In genomic region chr13:110910013-110910890, GRCh38 we compare ENCODE assay signal across 2 cellular contexts.
TF ChIP-seq lines count a peak whose summit lies in the region.

No MANE protein-coding gene starts in this region.

TF ChIP-seq in HEK293, 187 proteins besides CTCF, POLR2A, EP300 and RAD21 (continues in another document):
- no peak for TF ChIP-seq KLF1 (tag by site-specific recombination; IDR thresholded peaks at IDR 0.05)
- TF ChIP-seq ZNF768 (tag by site-specific recombination; IDR thresholded peaks at IDR 0.05) = no peak
- no peak for TF ChIP-seq KLF10 (tag by site-specific recombination; IDR thresholded peaks at IDR 0.05)
- TF ChIP-seq ZNF23 (tag by site-specific recombination; IDR thresholded peaks at IDR 0.05; ENCODE audit: borderline replicate concordance) = no peak
- no peak for TF ChIP-seq BCL11A (tag by site-specific recombination; IDR thresholded peaks at IDR 0.05; ENCODE audit: low read depth)
- TF ChIP-seq ZEB2 (tag by site-specific recombination; IDR thresholded peaks at IDR 0.05) = no peak
- TF ChIP-seq ZBTB17 (tag by site-specific recombination; IDR thresholded peaks at IDR 0.05) = no peak
- TF ChIP-seq, protein P1, sequence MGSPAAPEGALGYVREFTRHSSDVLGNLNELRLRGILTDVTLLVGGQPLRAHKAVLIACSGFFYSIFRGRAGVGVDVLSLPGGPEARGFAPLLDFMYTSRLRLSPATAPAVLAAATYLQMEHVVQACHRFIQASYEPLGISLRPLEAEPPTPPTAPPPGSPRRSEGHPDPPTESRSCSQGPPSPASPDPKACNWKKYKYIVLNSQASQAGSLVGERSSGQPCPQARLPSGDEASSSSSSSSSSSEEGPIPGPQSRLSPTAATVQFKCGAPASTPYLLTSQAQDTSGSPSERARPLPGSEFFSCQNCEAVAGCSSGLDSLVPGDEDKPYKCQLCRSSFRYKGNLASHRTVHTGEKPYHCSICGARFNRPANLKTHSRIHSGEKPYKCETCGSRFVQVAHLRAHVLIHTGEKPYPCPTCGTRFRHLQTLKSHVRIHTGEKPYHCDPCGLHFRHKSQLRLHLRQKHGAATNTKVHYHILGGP (tag by site-specific recombination; IDR thresholded peaks at IDR 0.05) = no peak
- TF ChIP-seq ZNF10 (tag by site-specific recombination; IDR thresholded peaks at IDR 0.05) = no peak
- no peak for TF ChIP-seq ZNF670 (tag by site-specific recombination; IDR thresholded peaks at IDR 0.05; ENCODE audit: low read depth)
- TF ChIP-seq PRDM2 (tag by site-specific recombination; IDR thresholded peaks at IDR 0.05; ENCODE audit: borderline replicate concordance) = no peak
- TF ChIP-seq ZNF140 (tag by site-specific recombination; IDR thresholded peaks at IDR 0.05) = no peak
- TF ChIP-seq ZNF571 (tag by site-specific recombination; IDR thresholded peaks at IDR 0.05) = no peak
- no peak for TF ChIP-seq ZNF274 (IDR thresholded peaks at IDR 0.05; ENCODE audit: low read length)
- no peak for TF ChIP-seq ZNF274 (tag by site-specific recombination; IDR thresholded peaks at IDR 0.05; ENCODE audit: borderline replicate concordance)
- peak; percentile 19; the same call in 1 of the 2 replicates for TF ChIP-seq IKZF3 (tag by site-specific recombination; IDR thresholded peaks at IDR 0.05)
- no peak for TF ChIP-seq ZNF114 (tag by site-specific recombination; IDR thresholded peaks at IDR 0.05)
- no peak for TF ChIP-seq ZNF785 (tag by site-specific recombination; IDR thresholded peaks at IDR 0.05)
- no peak for TF ChIP-seq ZNF624 (tag by site-specific recombination; IDR thresholded peaks at IDR 0.05)
- TF ChIP-seq, protein P2, sequence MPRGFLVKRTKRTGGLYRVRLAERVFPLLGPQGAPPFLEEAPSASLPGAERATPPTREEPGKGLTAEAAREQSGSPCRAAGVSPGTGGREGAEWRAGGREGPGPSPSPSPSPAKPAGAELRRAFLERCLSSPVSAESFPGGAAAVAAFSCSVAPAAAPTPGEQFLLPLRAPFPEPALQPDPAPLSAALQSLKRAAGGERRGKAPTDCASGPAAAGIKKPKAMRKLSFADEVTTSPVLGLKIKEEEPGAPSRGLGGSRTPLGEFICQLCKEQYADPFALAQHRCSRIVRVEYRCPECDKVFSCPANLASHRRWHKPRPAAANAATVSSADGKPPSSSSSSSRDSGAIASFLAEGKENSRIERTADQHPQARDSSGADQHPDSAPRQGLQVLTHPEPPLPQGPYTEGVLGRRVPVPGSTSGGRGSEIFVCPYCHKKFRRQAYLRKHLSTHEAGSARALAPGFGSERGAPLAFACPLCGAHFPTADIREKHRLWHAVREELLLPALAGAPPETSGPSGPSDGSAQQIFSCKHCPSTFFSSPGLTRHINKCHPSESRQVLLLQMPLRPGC (tag by site-specific recombination; IDR thresholded peaks at IDR 0.05) = no peak
- no peak for TF ChIP-seq KLF9 (tag by site-specific recombination; IDR thresholded peaks at IDR 0.05; ENCODE audit: low read depth)
- TF ChIP-seq ZNF354C (tag by site-specific recombination; IDR thresholded peaks at IDR 0.05; ENCODE audit: borderline replicate concordance, low read depth) = no peak
- no peak for TF ChIP-seq TRIM28 (IDR thresholded peaks at IDR 0.05; ENCODE audit: borderline replicate concordance, low read length)
- no peak for TF ChIP-seq ZSCAN16 (tag by site-specific recombination; IDR thresholded peaks at IDR 0.05)

TF ChIP-seq in H1, 55 proteins besides CTCF, POLR2A, EP300 and RAD21:
- no peak for TF ChIP-seq BRCA1 (IDR thresholded peaks at IDR 0.05; ENCODE audit: low read depth, low read length)
- TF ChIP-seq, protein P3, sequence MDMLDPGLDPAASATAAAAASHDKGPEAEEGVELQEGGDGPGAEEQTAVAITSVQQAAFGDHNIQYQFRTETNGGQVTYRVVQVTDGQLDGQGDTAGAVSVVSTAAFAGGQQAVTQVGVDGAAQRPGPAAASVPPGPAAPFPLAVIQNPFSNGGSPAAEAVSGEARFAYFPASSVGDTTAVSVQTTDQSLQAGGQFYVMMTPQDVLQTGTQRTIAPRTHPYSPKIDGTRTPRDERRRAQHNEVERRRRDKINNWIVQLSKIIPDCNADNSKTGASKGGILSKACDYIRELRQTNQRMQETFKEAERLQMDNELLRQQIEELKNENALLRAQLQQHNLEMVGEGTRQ (IDR thresholded peaks at IDR 0.05; ENCODE audit: low read length) = no peak
- no peak for TF ChIP-seq HDAC6 (IDR thresholded peaks at IDR 0.05; ENCODE audit: low read depth, low read length)
- TF ChIP-seq ASH2L (IDR thresholded peaks at IDR 0.05; ENCODE audit: low read length) = no peak
- no peak for TF ChIP-seq CHD1 (IDR thresholded peaks at IDR 0.05; ENCODE audit: low read depth, low read length)
- no peak for TF ChIP-seq BCL11A (IDR thresholded peaks at IDR 0.05; ENCODE audit: low read depth in 2 of 2, low read length in 2 of 2)
- TF ChIP-seq EZH2 (IDR thresholded peaks at IDR 0.05; ENCODE audit: low read depth, low read length, severe bottlenecking) = no peak
- TF ChIP-seq TAF7 (optimal IDR thresholded peaks at IDR 0.05; ENCODE audit: borderline replicate concordance, low read depth, low read length) = no peak
- no peak for TF ChIP-seq TAF1 (IDR thresholded peaks at IDR 0.05; ENCODE audit: low read depth, low read length)
- no peak for TF ChIP-seq MAFK (IDR thresholded peaks at IDR 0.05; ENCODE audit: low read depth, low read length)
- no peak for TF ChIP-seq CBX5 (IDR thresholded peaks at IDR 0.05; ENCODE audit: low read depth, low read length)
- TF ChIP-seq SUZ12 (IDR thresholded peaks at IDR 0.05; ENCODE audit: low read length) = no peak
- no peak for TF ChIP-seq RXRA (IDR thresholded peaks at IDR 0.05; ENCODE audit: insufficient read depth, low read depth, low read length)
- TF ChIP-seq SP2 (IDR thresholded peaks at IDR 0.05; ENCODE audit: low read length) = no peak
- TF ChIP-seq KDM1A (IDR thresholded peaks at IDR 0.05; ENCODE audit: borderline replicate concordance, low read length) = no peak
- no peak for TF ChIP-seq HDAC2 (IDR thresholded peaks at IDR 0.05; ENCODE audit: borderline replicate concordance in 1 of 2, low read depth in 2 of 2, low read length in 2 of 2)
- TF ChIP-seq GABPA (IDR thresholded peaks at IDR 0.05; ENCODE audit: borderline replicate concordance, insufficient read depth, low read length) = no peak
- no peak for TF ChIP-seq SIX5 (IDR thresholded peaks at IDR 0.05; ENCODE audit: low read depth, low read length)
- no peak for TF ChIP-seq CBX8 (IDR thresholded peaks at IDR 0.05; ENCODE audit: borderline replicate concordance, low read depth, low read length)
TF ChIP-seq in H1: peak in this region for 0.
